In the genomic region with DNA sequence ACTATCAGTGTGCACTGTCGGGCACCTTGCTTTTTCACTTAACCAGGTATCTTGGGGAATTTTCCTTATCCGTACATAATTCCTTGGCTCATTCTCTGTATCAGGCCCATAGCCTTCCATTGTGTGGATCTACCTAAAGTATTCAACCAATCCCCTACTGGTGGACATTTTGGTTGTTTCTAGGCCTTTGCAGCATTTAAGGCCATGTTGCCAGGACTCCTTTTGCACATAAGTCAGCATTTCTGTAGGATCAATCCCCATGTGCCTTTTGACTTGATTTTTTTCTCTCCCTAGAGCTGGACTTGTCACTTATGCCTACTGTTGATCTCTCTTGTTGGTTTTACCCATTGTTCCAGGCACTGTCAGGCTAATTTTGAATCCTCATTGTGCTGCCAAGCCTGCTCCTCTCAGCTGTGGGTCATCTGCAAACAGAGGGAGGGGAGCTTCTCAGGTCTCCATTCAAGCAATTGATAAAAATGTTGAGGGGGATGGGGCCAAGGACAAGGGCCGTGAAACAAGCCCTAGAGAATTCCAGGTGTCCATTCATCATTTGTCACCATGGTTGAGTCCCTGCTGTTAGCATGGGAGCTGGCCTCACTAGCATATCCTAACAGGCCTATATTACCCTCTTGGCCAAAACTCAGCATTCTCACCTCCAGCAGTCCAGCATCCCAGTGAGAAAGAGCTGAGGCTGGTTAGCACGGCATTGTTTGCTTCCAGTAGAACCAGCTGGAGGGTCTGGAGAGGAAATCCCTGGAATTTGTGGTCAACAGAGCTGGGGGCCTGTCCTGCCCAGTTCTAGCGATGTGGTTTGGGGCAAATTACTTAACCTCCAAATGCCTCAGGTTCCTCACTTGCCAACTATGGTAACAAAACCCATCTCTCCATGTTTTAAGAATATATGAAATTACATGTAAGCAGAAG, we compare ENCODE assay signal across 16 cellular contexts.
DNase-seq lines count a peak whose midpoint lies in the region; ATAC-seq and TF ChIP-seq lines count a peak whose summit lies in the region.
"Had no signal": no experiment of that assay in that cellular context is flagged by ENCODE, and none has a peak within 500 bp of the region (broad histone marks: within the 10 kb centered on the region; RNA-seq: fewer than 3 reads in every experiment).

No MANE protein-coding gene starts in this region.

- CTCF ChIA-PET in HEK293 (lab: Yijun Ruan, JAX) = interaction anchor here (0.7 to 3.7 kb wide), 6 partner anchors 92 to 281 kb away, joined by 3 to 20 read pairs (median 4); a partner anchor contains a TSS
- CTCF ChIA-PET in CD4-positive, alpha-beta T cell (lab: Charles Lee) = no interaction called here

- intact Hi-C loops in CD4-positive, alpha-beta T cell (cut with DNase I, micrococcal nuclease) = no loop called here

- no peaks in the 10 kb centered on the region for H3K36me3 ChIP-seq in HEK293 (ENCODE audit: control insufficient read depth in 2 of 2, insufficient read depth in 1 of 2, low read length in 2 of 2)
- H3K36me3 ChIP-seq: BLaER1 treated with 17β-estradiol and CSF1 and Interleukin-3, amounts not matched to agents 10 nM and 100 nM; ovary; stomach had no signal

- no peak overlapping the region for H3K4me3 Mint-ChIP-seq in CD4-positive, alpha-beta T cell

- H3K27me3 ChIP-seq in CD4-positive, alpha-beta T cell (ENCODE audit: control insufficient read depth, insufficient read depth, low read length) = no peaks in the 10 kb centered on the region
- H3K27me3 ChIP-seq: BLaER1 treated with 17β-estradiol and CSF1 and Interleukin-3, amounts not matched to agents 10 nM and 100 nM; ovary had no signal

- no peaks in the 10 kb centered on the region for H3K4me1 Mint-ChIP-seq in CD4-positive, alpha-beta T cell (ENCODE audit: low read depth)

- H3K36me3 Mint-ChIP-seq in CD4-positive, alpha-beta T cell (ENCODE audit: low read depth) = no peaks in the 10 kb centered on the region

- H3K9me3 ChIP-seq in HEK293 (ENCODE audit: control insufficient read depth, insufficient read depth, low read depth, low read length) = no peaks in the 10 kb centered on the region
- H3K9me3 ChIP-seq in CD4-positive, alpha-beta T cell (ENCODE audit: control insufficient read depth, low read length) = peaks cover 20% of the 10 kb centered on the region
- H3K9me3 ChIP-seq: ovary had no signal

- peak; percentile 79 for DNase-seq in Daoy (ENCODE audit: low read depth)
- DNase-seq in amniotic epithelial cell (ENCODE audit: low read depth) = peak; percentile 77
- peak; percentile 36 for DNase-seq in kidney tubule cell (ENCODE audit: low spot score)
- DNase-seq in stimulated activated CD4-positive, alpha-beta T cell treated with anti-CD3 and anti-CD28 coated beads, Interleukin-2, amount 100 ng/mL, for 48 hours = no peak
- no peak for DNase-seq in HuH-7.5 (ENCODE audit: low spot score)
- no peak for DNase-seq in CD4-positive, alpha-beta T cell
- DNase-seq in SKM-1 treated with dmso at 0.1 percent for 144 hours (lab: John Stamatoyannopoulos, UW; ENCODE audit: unreplicated experiment) = no peak
- DNase-seq: cerebellar nuclear complex; NCI-H345; ovary; stimulated activated CD4-positive, alpha-beta T cell treated with anti-CD3 and anti-CD28 coated beads, Interleukin-12 subunit alpha, Interleukin-12 subunit beta, amount 100 ng/mL, for 4 hours; stomach had no signal

- POLR2A ChIA-PET in HEK293 (lab: Yijun Ruan, JAX) = interaction anchor here (1.7 kb wide), 1 partner anchor 179 kb away, joined by 6 read pairs; a partner anchor contains a TSS
- POLR2A ChIA-PET in CD4-positive, alpha-beta T cell (lab: Charles Lee) = no interaction called here

- H3K27ac ChIP-seq in HEK293 (ENCODE audit: extremely low read depth, low read depth, low read length) = no peak overlapping the region
- no peak overlapping the region for H3K27ac ChIP-seq in CD4-positive, alpha-beta T cell (ENCODE audit: low read depth, low read length)
- H3K27ac ChIP-seq: BLaER1 treated with 17β-estradiol and CSF1 and Interleukin-3, amounts not matched to agents 10 nM and 100 nM; ovary; stomach; VCaP had no signal

- no peak for ATAC-seq in CD4-positive, alpha-beta T cell (ENCODE audit: poor library complexity)
- ATAC-seq: activated naive CD4-positive, alpha-beta T cell treated with anti-CD3 and anti-CD28 coated beads, Interleukin-2, amount 50 U/mL, for 72 hours had no signal

- H3K4me1 ChIP-seq in HEK293 (ENCODE audit: control insufficient read depth, insufficient read depth, low read length) = no peaks in the 10 kb centered on the region

- no peak for TF ChIP-seq CTCF in HEK293 (tag by site-specific recombination; IDR thresholded peaks at IDR 0.05)
- no peak for TF ChIP-seq CTCF in CD4-positive, alpha-beta T cell (IDR thresholded peaks at IDR 0.05)

- H3K27ac Mint-ChIP-seq in CD4-positive, alpha-beta T cell = no peak overlapping the region
- H3K27ac Mint-ChIP-seq: activated naive CD4-positive, alpha-beta T cell treated with anti-CD3 and anti-CD28 coated beads, Interleukin-2, amount 50 U/mL, for 72 hours had no signal

- H3K4me3 ChIP-seq in HEK293 (ENCODE audit: low read depth, low read length) = no peak overlapping the region
- H3K4me3 ChIP-seq: BLaER1 treated with 17β-estradiol and CSF1 and Interleukin-3, amounts not matched to agents 10 nM and 100 nM; ovary; stomach had no signal

- peaks cover 14% of the 10 kb centered on the region for H3K9me3 Mint-ChIP-seq in CD4-positive, alpha-beta T cell

- H3K27me3 Mint-ChIP-seq in CD4-positive, alpha-beta T cell = peaks cover 7% of the 10 kb centered on the region

TF ChIP-seq in HEK293, 187 proteins besides CTCF, POLR2A, EP300 and RAD21:
- TF ChIP-seq MZF1 (tag by site-specific recombination; IDR thresholded peaks at IDR 0.05; ENCODE audit: borderline replicate concordance) = peak; percentile 61; the same call in 1 of the 2 replicates
- no peak for TF ChIP-seq ZNF776 (tag by site-specific recombination; IDR thresholded peaks at IDR 0.05; ENCODE audit: borderline replicate concordance)

Comparison
In these comparisons a context has a peak if more than half of its experiments do, and no peak if none do; other contexts are left out.
1. DNase-seq: peak in Daoy (single experiment), amniotic epithelial cell (single experiment) and kidney tubule cell (single experiment); none in stimulated activated CD4-positive, alpha-beta T cell treated with anti-CD3 and anti-CD28 coated beads, Interleukin-2, amount 100 ng/mL, for 48 hours (0 of 2), HuH-7.5 (single experiment), CD4-positive, alpha-beta T cell (0 of 10) and SKM-1 treated with dmso at 0.1 percent for 144 hours (single experiment).